ENCODE assay signal across 19 cellular contexts in genomic region chr6:131854803-131855202, GRCh38. TPM values are rescaled to one million over a fixed set of nuclear protein-coding genes. Genes with fewer than 3 reads are reported as not detected.
DNase-seq lines count a peak whose midpoint lies in the region; ATAC-seq, FAIRE-seq and TF ChIP-seq lines count a peak whose summit lies in the region.
"Had no signal": no experiment of that assay in that cellular context is flagged by ENCODE, and none has a peak within 500 bp of the region (broad histone marks: within the 10 kb centered on the region; RNA-seq: fewer than 3 reads in every experiment).

No MANE protein-coding gene starts in this region.

- DNase-seq in PC-3 (peak; percentile 10), astrocyte (ENCODE audit: low read depth) (no peak), endothelial cell of umbilical vein (ENCODE audit: low read depth, low spot score) (peak; percentile 55), pancreas (no peak), islet precursor cell (no peak), kidney glomerular epithelial cell (lab: John Stamatoyannopoulos, UW) (no peak), caudate nucleus (lab: John Stamatoyannopoulos, UW) (no peak)
- DNase-seq: CD4-positive, alpha-beta memory T cell; DMS79 treated with DMSO at 0.1 percent for 48 hours; GF-D8; GOT3; H7; HFFc6 had no signal

- intact Hi-C loops in PC-3 (cut with micrococcal nuclease) (no loop called here), endothelial cell of umbilical vein (cut with micrococcal nuclease) (no loop called here), pancreas (cut with DNase I) (no loop called here)

- H3K27ac ChIP-seq in PC-3 (ENCODE audit: low read length) (no peak overlapping the region), astrocyte (ENCODE audit: low read depth, low read length) (no peak overlapping the region), endothelial cell of umbilical vein (ENCODE audit: insufficient read depth, low read depth, low read length) (no peak overlapping the region), pancreas (no peak overlapping the region), caudate nucleus (ENCODE audit: low read depth, low read length) (no peak overlapping the region)
- H3K27ac ChIP-seq: A549, BLaER1 had no signal

- no peaks in the 10 kb centered on the region for H3F3A ChIP-seq in PC-3 (ENCODE audit: low read length, unreplicated experiment)

- dilution Hi-C loops in endothelial cell of umbilical vein (cut with MboI; ENCODE audit: extremely low pct_ligation_motif_present, low sequenced_read_pairs), result no loop called here

- no peak overlapping the region for H2AFZ ChIP-seq in PC-3 (ENCODE audit: low read length)
- H2AFZ ChIP-seq in astrocyte (ENCODE audit: low read depth, low read length), result no peak overlapping the region
- H2AFZ ChIP-seq in endothelial cell of umbilical vein (ENCODE audit: low read depth, low read length), result peak overlapping the region; percentile 41

- 47 to 55% methylated on average over 2 of the region's 2 CpGs for WGBS in pancreas, 2 donors

- H3K27ac Mint-ChIP-seq in astrocyte (ENCODE audit: unreplicated experiment), result no peak overlapping the region
- H3K27ac Mint-ChIP-seq: CD14-positive monocyte; CD4-positive, alpha-beta memory T cell; HFFc6 had no signal

- H3K4me2 ChIP-seq in PC-3 (ENCODE audit: low read length) (no peak overlapping the region), astrocyte (ENCODE audit: low read length) (no peak overlapping the region), endothelial cell of umbilical vein (ENCODE audit: insufficient read depth, low read length) (no peak overlapping the region)
- H3K4me2 ChIP-seq: A549, BLaER1 had no signal

- FAIRE-seq in astrocyte (lab: Jason Lieb, UNC) (peak; percentile 5), endothelial cell of umbilical vein (lab: Jason Lieb, UNC) (no peak), pancreas (lab: Jason Lieb, UNC) (no peak)
- FAIRE-seq: A549, HTR-8/SVneo had no signal

- H3K36me3 ChIP-seq in PC-3 (ENCODE audit: low read depth, low read length) (no peaks in the 10 kb centered on the region), astrocyte (ENCODE audit: insufficient read depth, low read length) (peaks cover 7% of the 10 kb centered on the region), endothelial cell of umbilical vein (ENCODE audit: control insufficient read depth in 2 of 2, extremely low read depth in 1 of 2, insufficient read depth in 2 of 2, low read length in 2 of 2) (no peaks in the 10 kb centered on the region), pancreas (peaks cover 0 to 8% (median 0%) of the 10 kb centered on the region in 3 donors)
- H3K36me3 ChIP-seq: BLaER1 had no signal

- H3K79me2 ChIP-seq in PC-3 (ENCODE audit: low read length), result no peaks in the 10 kb centered on the region
- no peaks in the 10 kb centered on the region for H3K79me2 ChIP-seq in astrocyte (ENCODE audit: insufficient read depth, low read length)
- H3K79me2 ChIP-seq in endothelial cell of umbilical vein (ENCODE audit: control insufficient read depth, insufficient read depth, low read length), result no peaks in the 10 kb centered on the region

- H3K9me3 ChIP-seq in PC-3 (ENCODE audit: low read length), result no peaks in the 10 kb centered on the region
- H3K9me3 ChIP-seq in astrocyte (ENCODE audit: insufficient read depth, low read depth, low read length), result no peaks in the 10 kb centered on the region
- no peaks in the 10 kb centered on the region for H3K9me3 ChIP-seq in endothelial cell of umbilical vein (replicated peaks; ENCODE audit: control insufficient read depth, insufficient read depth, low read length)
- no peaks in the 10 kb centered on the region for H3K9me3 ChIP-seq in pancreas
- H3K9me3 ChIP-seq: A549, BLaER1 had no signal

- POLR2A ChIA-PET in PC-3 (lab: Charles Lee; ENCODE audit: unreplicated experiment), result no interaction called here
- POLR2A ChIA-PET in endothelial cell of umbilical vein (lab: Charles Lee), result no interaction called here

- peak; percentile 66 for ATAC-seq in PC-3
- peak; percentile 37 to 47 (median 44) for ATAC-seq in pancreas
- ATAC-seq in HG02981 (IDR thresholded peaks at IDR 0.05; ENCODE audit: unreplicated experiment), result no peak
- ATAC-seq: A549, HCT116 had no signal

- H3K4me3 Mint-ChIP-seq in astrocyte (ENCODE audit: unreplicated experiment), result no peak overlapping the region
- H3K4me3 Mint-ChIP-seq: CD14-positive monocyte; CD4-positive, alpha-beta memory T cell; HFFc6 had no signal

- no peaks in the 10 kb centered on the region for H3K9me2 ChIP-seq in PC-3 (replicated peaks; ENCODE audit: low read length)

- H3K27me3 Mint-ChIP-seq in astrocyte (ENCODE audit: low read depth, unreplicated experiment), result no peaks in the 10 kb centered on the region

- H3K9me3 Mint-ChIP-seq in astrocyte (ENCODE audit: unreplicated experiment), result no peaks in the 10 kb centered on the region
- H3K9me3 Mint-ChIP-seq: HFFc6 had no signal

- H3K27me3 ChIP-seq in PC-3 (ENCODE audit: low read length) (no peaks in the 10 kb centered on the region), astrocyte (ENCODE audit: insufficient read depth, low read length) (no peaks in the 10 kb centered on the region), endothelial cell of umbilical vein (ENCODE audit: control insufficient read depth in 2 of 2, insufficient read depth in 2 of 2, low read length in 2 of 2) (no peaks in the 10 kb centered on the region), pancreas (no peaks in the 10 kb centered on the region)
- H3K27me3 ChIP-seq: BLaER1 had no signal

- TF ChIP-seq CTCF in PC-3 (conservative IDR thresholded peaks at IDR 0.05; ENCODE audit: low read depth, low read length) (no peak), astrocyte (IDR thresholded peaks at IDR 0.05; ENCODE audit: insufficient read depth, low read depth, low read length) (no peak), endothelial cell of umbilical vein (IDR thresholded peaks at IDR 0.05; ENCODE audit: extremely low read depth in 1 of 2, insufficient read depth in 1 of 2, low read depth in 1 of 2, low read length in 2 of 2) (no peak), pancreas (IDR thresholded peaks at IDR 0.05) (no peak)

- H3K9ac ChIP-seq in PC-3 (ENCODE audit: low read length) (no peak overlapping the region), astrocyte (ENCODE audit: low read length) (no peak overlapping the region), endothelial cell of umbilical vein (replicated peaks; ENCODE audit: extremely low read depth, insufficient read depth, low read length) (no peak overlapping the region)
- H3K9ac ChIP-seq: BLaER1 had no signal

- peaks cover 13% of the 10 kb centered on the region for H3K4me1 ChIP-seq in PC-3 (ENCODE audit: insufficient read depth, low read length)
- H3K4me1 ChIP-seq in astrocyte (ENCODE audit: insufficient read depth, low read length), result peaks cover 11% of the 10 kb centered on the region
- peaks cover 6% of the 10 kb centered on the region for H3K4me1 ChIP-seq in endothelial cell of umbilical vein (ENCODE audit: control insufficient read depth, extremely low read depth, insufficient read depth, low read length)
- peaks cover 3 to 17% (median 8%) of the 10 kb centered on the region in 3 donors for H3K4me1 ChIP-seq in pancreas
- H3K4me1 ChIP-seq: BLaER1 had no signal

- H3K4me3 ChIP-seq in PC-3 (ENCODE audit: low read length), result no peak overlapping the region
- H3K4me3 ChIP-seq in astrocyte (ENCODE audit: insufficient read depth, low read depth, low read length), result no peak overlapping the region
- H3K4me3 ChIP-seq in endothelial cell of umbilical vein (replicated peaks in 1 of 3; ENCODE audit: insufficient read depth in 1 of 3, low read depth in 1 of 3, low read length in 3 of 3), result no peak overlapping the region
- no peak overlapping the region for H3K4me3 ChIP-seq in pancreas
- H3K4me3 ChIP-seq: A549, BLaER1 had no signal

- H4K20me1 ChIP-seq in PC-3 (ENCODE audit: low read length) (no peaks in the 10 kb centered on the region), astrocyte (ENCODE audit: insufficient read depth, low read length) (no peaks in the 10 kb centered on the region), endothelial cell of umbilical vein (replicated peaks; ENCODE audit: control insufficient read depth, extremely low read depth, insufficient read depth, low read length) (no peaks in the 10 kb centered on the region)
- H4K20me1 ChIP-seq: BLaER1 had no signal

- no peak for TF ChIP-seq POLR2A in endothelial cell of umbilical vein (IDR thresholded peaks at IDR 0.05; ENCODE audit: low read depth, low read length)

- CTCF ChIA-PET in PC-3 (lab: Charles Lee), result no interaction called here
- CTCF ChIA-PET in endothelial cell of umbilical vein (lab: Charles Lee), result interaction anchor here (2.3 kb wide), 1 partner anchor 55 kb away, joined by 5 read pairs; no protein-coding TSS in a partner anchor

- H3K36me3 Mint-ChIP-seq in astrocyte (ENCODE audit: low read depth, unreplicated experiment), result no peaks in the 10 kb centered on the region
- H3K36me3 Mint-ChIP-seq: CD14-positive monocyte; CD4-positive, alpha-beta memory T cell had no signal

- peaks cover 15% of the 10 kb centered on the region for H3K4me1 Mint-ChIP-seq in astrocyte (ENCODE audit: low read depth, unreplicated experiment)
- H3K4me1 Mint-ChIP-seq: CD14-positive monocyte; CD4-positive, alpha-beta memory T cell had no signal

- BruUV-seq in PC-3 (replicated peaks; lab: Mats Ljungman, UMichigan), result no TSS peak
- no TSS peak for BruUV-seq in endothelial cell of umbilical vein (replicated peaks; lab: Mats Ljungman, UMichigan)

- H3K9me1 ChIP-seq in endothelial cell of umbilical vein (replicated peaks; ENCODE audit: control insufficient read depth, extremely low read depth, insufficient read depth, low read length), result no peaks in the 10 kb centered on the region

TF ChIP-seq in endothelial cell of umbilical vein, 7 proteins besides CTCF, POLR2A, EP300 and RAD21 (continues in another document):
- TF ChIP-seq MYC (IDR thresholded peaks at IDR 0.05; ENCODE audit: low read depth, low read length), result no peak
- TF ChIP-seq MAX (IDR thresholded peaks at IDR 0.05; ENCODE audit: insufficient read depth, insufficient read length), result no peak
- no peak for TF ChIP-seq POLR2AphosphoS5 (IDR thresholded peaks at IDR 0.05; ENCODE audit: insufficient read depth, low read depth, low read length)
- no peak for TF ChIP-seq FOS (IDR thresholded peaks at IDR 0.05; ENCODE audit: borderline replicate concordance, insufficient read depth, low read length)

RNA-seq across cellular contexts. Expression of gene ENPP1, which starts 47.0 kb away (rescaled TPM):
- total RNA-seq in PC-3 (2014; rRNA removed) (4.4 and 5.1 TPM in 2 replicates), astrocyte (7.1 and 8.9 TPM in 2 replicates), endothelial cell of umbilical vein (1.4 and 1.5 TPM in 2 replicates), pancreas (10 to 100 TPM; 16.5 to 46.6 (median 23.0) TPM)
- polyA plus RNA-seq in endothelial cell of umbilical vein (0.36 and 0.46 TPM in 2 replicates), pancreas (1 to 10 TPM; 4.8 to 5.6 TPM)
- polyA plus RNA-seq in endothelial cell of umbilical vein (2011; cell fraction: cytosol; rRNA removed), result 0.40 and 0.54 TPM in 2 replicates
- 0.53 and 0.80 TPM in 2 replicates for polyA plus RNA-seq in endothelial cell of umbilical vein (2011; cell fraction: nucleus; rRNA removed)
- polyA plus RNA-seq in endothelial cell of umbilical vein (2012), result 0.65 and 2.0 TPM in 2 replicates
- polyA minus RNA-seq in endothelial cell of umbilical vein, result 0.62 and 1.1 TPM in 2 replicates
- polyA minus RNA-seq in endothelial cell of umbilical vein (2011; cell fraction: cytosol; rRNA and poly(A)+ RNA removed), result 1.0 TPM
- polyA minus RNA-seq in endothelial cell of umbilical vein (2011; cell fraction: nucleus; rRNA and poly(A)+ RNA removed), result 0.82 and 1.3 TPM in 2 replicates
- polyA plus RNA-seq: CD14-positive monocyte had no signal

Comparison
In these comparisons a context has a peak if more than half of its experiments do, and no peak if none do; other contexts are left out.
1. DNase-seq: peak in PC-3 (single experiment) and endothelial cell of umbilical vein (single experiment); none in astrocyte (single experiment), pancreas (0 of 6), islet precursor cell (single experiment), kidney glomerular epithelial cell (single experiment) and caudate nucleus (0 of 61).